18 cellular contexts compared by ENCODE assay signal in the genomic region with DNA sequence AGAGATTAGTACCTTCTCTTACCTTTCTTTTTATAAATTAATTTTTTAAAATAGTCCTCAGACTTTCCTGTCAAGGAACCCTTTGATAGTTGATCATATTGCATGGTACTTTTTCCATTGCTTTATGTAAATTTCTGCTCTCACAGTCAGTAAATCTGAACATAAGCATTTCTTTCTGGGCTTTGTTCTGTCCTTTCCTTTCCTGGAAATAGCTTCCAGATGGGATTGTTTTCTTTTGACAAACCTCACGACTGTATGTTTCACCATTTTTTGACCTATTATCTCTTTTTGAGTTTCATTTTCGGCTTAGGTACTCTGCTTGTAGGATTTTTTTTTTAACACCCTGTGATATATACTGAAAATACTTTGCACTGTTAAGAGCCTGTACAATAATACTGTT. TPM values are rescaled to one million over a fixed set of nuclear protein-coding genes. Genes with fewer than 3 reads are reported as not detected.
DNase-seq lines count a peak whose midpoint lies in the region; ATAC-seq, FAIRE-seq and TF ChIP-seq lines count a peak whose summit lies in the region.
"Had no signal": no experiment of that assay in that cellular context is flagged by ENCODE, and none has a peak within 500 bp of the region (broad histone marks: within the 10 kb centered on the region; RNA-seq: fewer than 3 reads in every experiment).

No MANE protein-coding gene starts in this region.

- POLR2A ChIA-PET in HepG2 (lab: Yijun Ruan, JAX): interaction anchor here (1.6 kb wide), 1 partner anchor 32 kb away, joined by 3 read pairs; no protein-coding TSS in a partner anchor

- intact Hi-C loops in HepG2 (cut with micrococcal nuclease; ENCODE audit: unreplicated experiment): no loop called here
- intact Hi-C loops in right lobe of liver (cut with DNase I): no loop called here
- intact Hi-C loops in thyroid gland (cut with DNase I): no loop called here

- H3K9me2 ChIP-seq in hepatocyte (replicated peaks; ENCODE audit: insufficient read depth): no peaks in the 10 kb centered on the region

- FAIRE-seq in HepG2 (lab: Jason Lieb, UNC): no peak
- FAIRE-seq: bronchial epithelial cell had no signal

- H3K36me3 ChIP-seq in HepG2 (replicated peaks in 1 of 2; ENCODE audit: control insufficient read depth in 1 of 2, insufficient read depth in 2 of 2, low read length in 2 of 2) (peaks cover 6 to 18% of the 10 kb centered on the region in 2 experiments; a peak in 4 of 5 replicates), right lobe of liver (no peaks in the 10 kb centered on the region), hepatocyte (replicated peaks; ENCODE audit: insufficient read depth, low read depth) (no peaks in the 10 kb centered on the region), thyroid gland (no peaks in the 10 kb centered on the region)

- CTCF ChIA-PET in HepG2 (lab: Yijun Ruan, JAX; ENCODE audit: low intra/inter-chr PET ratio, low total read pairs): no interaction called here

- H3K9ac ChIP-seq in HepG2 (ENCODE audit: insufficient read depth, low read depth, low read length): no peak overlapping the region

- H3K79me2 ChIP-seq in HepG2 (ENCODE audit: insufficient read depth, low read length): peaks cover 90% of the 10 kb centered on the region
- peaks cover 68% of the 10 kb centered on the region for H3K79me2 ChIP-seq in hepatocyte

- H3K4me1 ChIP-seq in HepG2 (ENCODE audit: insufficient read depth, low read length) (peaks cover 99% of the 10 kb centered on the region), right lobe of liver (peaks cover 0 to 50% (median 9%) of the 10 kb centered on the region in 4 donors), hepatocyte (ENCODE audit: insufficient read depth) (no peaks in the 10 kb centered on the region), thyroid gland (peaks cover 76 to 98% of the 10 kb centered on the region in 2 donors)

- ATAC-seq in HepG2 (no peak), right lobe of liver (no peak), GM21360 (IDR thresholded peaks at IDR 0.05; ENCODE audit: unreplicated experiment) (no peak), GM18517 (IDR thresholded peaks at IDR 0.05; ENCODE audit: unreplicated experiment) (no peak)

- H3K27ac ChIP-seq in HepG2 (ENCODE audit: extremely low read length, insufficient read depth, low read length): peak overlapping the region; percentile 7
- no peak overlapping the region for H3K27ac ChIP-seq in right lobe of liver
- peak overlapping the region; percentile 55 for H3K27ac ChIP-seq in hepatocyte
- peak overlapping the region; percentile 60 to 95 (median 93) for H3K27ac ChIP-seq in thyroid gland
- H3K27ac ChIP-seq: C4-2B had no signal

- TF ChIP-seq EP300 in HepG2 (IDR thresholded peaks at IDR 0.05; ENCODE audit: low read depth in 2 of 2, low read length in 2 of 2): no peak
- no peak for TF ChIP-seq EP300 in HepG2 (CRISPR knock-in tag; IDR thresholded peaks at IDR 0.05; ENCODE audit: borderline replicate concordance)

- H3K27me3 ChIP-seq in HepG2 (ENCODE audit: control insufficient read depth in 1 of 2, insufficient read depth in 2 of 2, low read length in 2 of 2) (no peaks in the 10 kb centered on the region), right lobe of liver (no peaks in the 10 kb centered on the region), hepatocyte (no peaks in the 10 kb centered on the region), thyroid gland (no peaks in the 10 kb centered on the region)

- DNase-seq in HepG2 (ENCODE audit: low spot score) (no peak), right lobe of liver (no peak), choroid plexus epithelial cell (ENCODE audit: low read depth) (peak; percentile 42), hepatocyte (ENCODE audit: low spot score) (no peak), thyroid gland (no peak)
- DNase-seq in activated T-cell treated with anti-CD3 and anti-CD28 coated beads, Interleukin-2, amount 50 U/mL, for 48 hours: no peak
- DNase-seq: activated CD4-positive, alpha-beta T cell treated with anti-CD3 and anti-CD28 coated beads for 48 hours; NCI-H226; NCI-H82; nucleus accumbens; OCI-M1; retina; Right ventricle myocardium superior; T-helper 1 cell had no signal

- H2AFZ ChIP-seq in HepG2 (ENCODE audit: low read length): no peak overlapping the region
- H2AFZ ChIP-seq in hepatocyte: no peak overlapping the region

- H3K4me2 ChIP-seq in HepG2 (ENCODE audit: low read depth, low read length) (no peak overlapping the region), hepatocyte (no peak overlapping the region)

- H4K20me1 ChIP-seq in HepG2 (ENCODE audit: insufficient read depth, low read length) (no peaks in the 10 kb centered on the region), hepatocyte (ENCODE audit: insufficient read depth, poor library complexity, severe bottlenecking) (no peaks in the 10 kb centered on the region)

- in situ Hi-C loops in HepG2 (cut with HindIII; ENCODE audit: extremely low pct_ligation_motif_present, low pct_unique_long_range_greater_than_20kb): no loop called here

- no TSS peak for BruUV-seq in HepG2 (replicated peaks; lab: Mats Ljungman, UMichigan)

- no peak for TF ChIP-seq RAD21 in HepG2 (CRISPR knock-in tag; IDR thresholded peaks at IDR 0.05)

- TF ChIP-seq POLR2A in HepG2 (IDR thresholded peaks at IDR 0.05; ENCODE audit: insufficient read depth in 1 of 2, low read depth in 2 of 2, low read length in 2 of 2) (no peak), right lobe of liver (IDR thresholded peaks at IDR 0.05) (no peak), thyroid gland (IDR thresholded peaks at IDR 0.05) (no peak)

- H3K9me3 ChIP-seq in HepG2 (ENCODE audit: low read length) (no peaks in the 10 kb centered on the region), right lobe of liver (no peaks in the 10 kb centered on the region), hepatocyte (ENCODE audit: low read depth) (no peaks in the 10 kb centered on the region), thyroid gland (no peaks in the 10 kb centered on the region)

- 57% methylated on average over 2 of the region's 2 CpGs for WGBS in HepG2 (ENCODE audit: low lambda C conversion rate)
- WGBS in right lobe of liver (ENCODE audit: insufficient coverage, low coverage, low lambda C conversion rate, missing lambda C conversion rate): 51% methylated on average over 2 of the region's 2 CpGs
- whole genome bisulfite sequencing in hepatocyte (ENCODE audit: low lambda C conversion rate, missing lambda C conversion rate): 57% methylated on average over 2 of the region's 2 CpGs
- WGBS in thyroid gland, 2 donors: 58 to 76% methylated on average over 2 of the region's 2 CpGs

- H3K4me3 ChIP-seq in HepG2 (replicated peaks in 1 of 3; ENCODE audit: insufficient read depth in 1 of 3, low read depth in 2 of 3, low read length in 3 of 3) (no peak overlapping the region), right lobe of liver (no peak overlapping the region), choroid plexus epithelial cell (ENCODE audit: low read depth, low read length) (no peak overlapping the region), hepatocyte (no peak overlapping the region), thyroid gland (replicated peaks in 1 of 3) (no peak overlapping the region)

- TF ChIP-seq CTCF in HepG2 (CRISPR knock-in tag; IDR thresholded peaks at IDR 0.05): no peak
- no peak for TF ChIP-seq CTCF in right lobe of liver (IDR thresholded peaks at IDR 0.05)
- no peak for TF ChIP-seq CTCF in choroid plexus epithelial cell (conservative IDR thresholded peaks at IDR 0.05; ENCODE audit: low read depth, low read length)
- no peak for TF ChIP-seq CTCF in hepatocyte (IDR thresholded peaks at IDR 0.05; ENCODE audit: poor library complexity)
- no peak for TF ChIP-seq CTCF in thyroid gland (IDR thresholded peaks at IDR 0.05)

TF ChIP-seq in HepG2, 621 proteins besides CTCF, POLR2A, EP300 and RAD21 (continues in another document):
- TF ChIP-seq SATB2 (CRISPR knock-in tag; IDR thresholded peaks at IDR 0.05) (0 out of 2 replicates have a peak, but pooled peaks have one; percentile 24), CREB1 (IDR thresholded peaks at IDR 0.05) (no peak), CREB1 (CRISPR knock-in tag; IDR thresholded peaks at IDR 0.05) (0 out of 2 replicates have a peak, but pooled peaks have one; percentile 16), SOX13 (IDR thresholded peaks at IDR 0.05) (no peak), SOX13 (CRISPR knock-in tag; conservative IDR thresholded peaks at IDR 0.05 in 1 of 2, IDR thresholded peaks at IDR 0.05 in 1 of 2) (peak in 1 of 2 experiments; percentile 35; a peak in 1 of 4 replicates)

RNA-seq across cellular contexts. Expression of a gene that starts 32.6 kb away (rescaled TPM):
- total RNA-seq in HepG2 (2016; rRNA removed; fragmentation: Illumina TruSeq; extraction: Trizol) (85.4 and 102 TPM in 2 replicates), right lobe of liver (10 to 100 TPM; 27.7 to 66.5 (median 40.8) TPM), hepatocyte (86.5 and 112 TPM in 2 replicates), thyroid gland (100 to 1,000 TPM; 383 to 473 (median 415) TPM)
- total RNA-seq in HepG2 (2016; cell fraction: cytosol; rRNA removed; fragmentation: Illumina TruSeq; extraction: Trizol; ENCODE audit: low read depth): 31.3 and 33.8 TPM in 2 replicates
- total RNA-seq in HepG2 (2016; cell fraction: insoluble cytoplasmic fraction; rRNA removed; fragmentation: Illumina TruSeq; extraction: Trizol): 82.8 and 99.8 TPM in 2 replicates
- 24.5 and 25.3 TPM in 2 replicates for total RNA-seq in HepG2 (2016; cell fraction: membrane; rRNA removed; fragmentation: Illumina TruSeq; extraction: Trizol)
- total RNA-seq in HepG2 (2016; cell fraction: nucleus; rRNA removed; fragmentation: Illumina TruSeq; extraction: Trizol): 238 and 263 TPM in 2 replicates
- polyA plus RNA-seq in HepG2 (2011; rRNA removed) (116 and 119 TPM in 2 replicates), hepatocyte (33.1 and 54.0 TPM in 2 replicates)
- polyA plus RNA-seq in HepG2 (2011; cell fraction: cytosol; rRNA removed): 80.3 and 114 TPM in 2 replicates
- 157 and 177 TPM in 2 replicates for polyA plus RNA-seq in HepG2 (2011; cell fraction: nucleus; rRNA removed)
- 163 and 168 TPM in 2 replicates for polyA plus RNA-seq in HepG2 (2012)
- 1.2 and 1.7 TPM in 2 replicates for polyA plus RNA-seq in HepG2 (2016; cell fraction: cytosol; fragmentation: Illumina TruSeq; extraction: Trizol; ENCODE audit: low read depth)
- 32.6 and 33.9 TPM in 2 replicates for polyA plus RNA-seq in HepG2 (2016; cell fraction: insoluble cytoplasmic fraction; fragmentation: Illumina TruSeq; extraction: Trizol; ENCODE audit: low read depth)
- polyA plus RNA-seq in HepG2 (2016; cell fraction: membrane; fragmentation: Illumina TruSeq; extraction: Trizol; ENCODE audit: low read depth): 2.6 and 3.8 TPM in 2 replicates
- 41.1 and 45.1 TPM in 2 replicates for polyA plus RNA-seq in HepG2 (2016; cell fraction: nucleus; fragmentation: Illumina TruSeq; extraction: Trizol; ENCODE audit: insufficient read depth, low read depth)
- polyA minus RNA-seq in HepG2 (2011; rRNA and poly(A)+ RNA removed; ENCODE audit: low replicate concordance): 15.6 and 209 TPM in 2 replicates
- polyA minus RNA-seq in HepG2 (2011; cell fraction: cytosol; rRNA and poly(A)+ RNA removed): 248 and 267 TPM in 2 replicates
- 1,476 and 1,554 TPM in 2 replicates for polyA minus RNA-seq in HepG2 (2011; cell fraction: nucleus; rRNA and poly(A)+ RNA removed)

Comparison
In these comparisons a context has a peak if more than half of its experiments do, and no peak if none do; other contexts are left out.
1. H3K27ac ChIP-seq: peak in HepG2 (single experiment), hepatocyte (single experiment) and thyroid gland (3 of 3); none in right lobe of liver (0 of 3).